8 cellular contexts compared by ENCODE assay signal in genomic region chr4:181775298-181775697, GRCh38.
"Had no signal": no experiment of that assay in that cellular context is flagged by ENCODE, and none has a peak within 500 bp of the region (broad histone marks: within the 10 kb centered on the region; RNA-seq: fewer than 3 reads in every experiment).

No MANE protein-coding gene starts in this region.

- H3K4me3 ChIP-seq: GM12878 had no signal

- FAIRE-seq: G401.6, GM12878, GM12891, GM12892, GM18507, GM19239 had no signal

- ATAC-seq: GM12878 had no signal

- DNase-seq: GDM1, GF-D8 had no signal
